In the genomic region with DNA sequence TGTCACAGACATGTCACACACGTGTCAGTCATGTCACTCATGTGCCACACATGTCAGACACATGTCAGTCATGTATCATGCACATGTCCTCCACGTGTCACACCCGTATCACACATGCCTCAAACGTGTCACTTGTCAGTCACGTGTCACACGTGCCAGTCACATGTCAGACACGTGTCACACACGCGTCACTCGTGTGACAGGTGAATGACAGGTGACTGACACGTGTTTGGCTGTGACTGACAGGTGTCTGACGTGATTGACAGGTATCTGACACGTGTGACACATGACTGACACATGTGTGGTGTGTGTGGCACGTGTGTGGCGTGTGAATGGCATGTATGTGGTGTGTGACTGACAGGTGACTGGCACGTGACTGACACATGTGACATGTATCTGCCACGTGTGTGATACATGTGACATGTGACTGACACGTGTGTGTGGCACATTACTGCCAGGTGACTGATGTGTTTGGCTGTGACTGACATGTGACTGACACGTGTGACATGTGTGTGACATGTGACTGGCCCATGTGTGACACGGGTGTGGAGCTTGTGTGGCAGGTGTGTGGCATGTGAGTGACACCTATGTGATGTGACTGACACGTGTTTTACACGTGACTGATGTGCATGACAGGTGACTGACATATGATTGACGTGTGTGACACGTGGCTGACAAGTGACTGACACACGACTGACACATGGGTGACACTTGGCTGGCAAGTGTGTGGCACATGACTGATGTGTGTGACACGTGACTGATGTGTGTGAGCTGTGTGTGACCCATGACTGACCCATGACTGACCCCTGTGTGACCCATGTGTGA, we compare ENCODE assay signal across 2 cellular contexts.
A peak's percentile ranks its signal among the peaks of the same experiment; 100 is the strongest.
TF ChIP-seq lines count a peak whose summit lies in the region.

No MANE protein-coding gene starts in this region.

TF ChIP-seq in HEK293, 187 proteins besides CTCF, POLR2A, EP300 and RAD21:
- TF ChIP-seq ZNF623 (tag by site-specific recombination; IDR thresholded peaks at IDR 0.05): no peak
- TF ChIP-seq GFI1B (tag by site-specific recombination; IDR thresholded peaks at IDR 0.05): no peak
- TF ChIP-seq, protein P1, sequence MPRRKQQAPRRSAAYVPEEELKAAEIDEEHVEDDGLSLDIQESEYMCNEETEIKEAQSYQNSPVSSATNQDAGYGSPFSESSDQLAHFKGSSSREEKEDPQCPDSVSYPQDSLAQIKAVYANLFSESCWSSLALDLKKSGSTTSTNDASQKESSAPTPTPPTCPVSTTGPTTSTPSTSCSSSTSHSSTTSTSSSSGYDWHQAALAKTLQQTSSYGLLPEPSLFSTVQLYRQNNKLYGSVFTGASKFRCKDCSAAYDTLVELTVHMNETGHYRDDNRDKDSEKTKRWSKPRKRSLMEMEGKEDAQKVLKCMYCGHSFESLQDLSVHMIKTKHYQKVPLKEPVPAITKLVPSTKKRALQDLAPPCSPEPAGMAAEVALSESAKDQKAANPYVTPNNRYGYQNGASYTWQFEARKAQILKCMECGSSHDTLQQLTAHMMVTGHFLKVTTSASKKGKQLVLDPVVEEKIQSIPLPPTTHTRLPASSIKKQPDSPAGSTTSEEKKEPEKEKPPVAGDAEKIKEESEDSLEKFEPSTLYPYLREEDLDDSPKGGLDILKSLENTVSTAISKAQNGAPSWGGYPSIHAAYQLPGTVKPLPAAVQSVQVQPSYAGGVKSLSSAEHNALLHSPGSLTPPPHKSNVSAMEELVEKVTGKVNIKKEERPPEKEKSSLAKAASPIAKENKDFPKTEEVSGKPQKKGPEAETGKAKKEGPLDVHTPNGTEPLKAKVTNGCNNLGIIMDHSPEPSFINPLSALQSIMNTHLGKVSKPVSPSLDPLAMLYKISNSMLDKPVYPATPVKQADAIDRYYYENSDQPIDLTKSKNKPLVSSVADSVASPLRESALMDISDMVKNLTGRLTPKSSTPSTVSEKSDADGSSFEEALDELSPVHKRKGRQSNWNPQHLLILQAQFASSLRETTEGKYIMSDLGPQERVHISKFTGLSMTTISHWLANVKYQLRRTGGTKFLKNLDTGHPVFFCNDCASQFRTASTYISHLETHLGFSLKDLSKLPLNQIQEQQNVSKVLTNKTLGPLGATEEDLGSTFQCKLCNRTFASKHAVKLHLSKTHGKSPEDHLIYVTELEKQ (tag by site-specific recombination; IDR thresholded peaks at IDR 0.05; ENCODE audit: borderline replicate concordance): peak; percentile 28; the same call in 1 of the 2 replicates
- 0 out of 2 replicates have a peak, but pooled peaks have one; percentile 12 for TF ChIP-seq ZNF423 (tag by site-specific recombination; IDR thresholded peaks at IDR 0.05)
- no peak for TF ChIP-seq EGR2 (tag by site-specific recombination; IDR thresholded peaks at IDR 0.05; ENCODE audit: low read depth)
- TF ChIP-seq, protein P2, sequence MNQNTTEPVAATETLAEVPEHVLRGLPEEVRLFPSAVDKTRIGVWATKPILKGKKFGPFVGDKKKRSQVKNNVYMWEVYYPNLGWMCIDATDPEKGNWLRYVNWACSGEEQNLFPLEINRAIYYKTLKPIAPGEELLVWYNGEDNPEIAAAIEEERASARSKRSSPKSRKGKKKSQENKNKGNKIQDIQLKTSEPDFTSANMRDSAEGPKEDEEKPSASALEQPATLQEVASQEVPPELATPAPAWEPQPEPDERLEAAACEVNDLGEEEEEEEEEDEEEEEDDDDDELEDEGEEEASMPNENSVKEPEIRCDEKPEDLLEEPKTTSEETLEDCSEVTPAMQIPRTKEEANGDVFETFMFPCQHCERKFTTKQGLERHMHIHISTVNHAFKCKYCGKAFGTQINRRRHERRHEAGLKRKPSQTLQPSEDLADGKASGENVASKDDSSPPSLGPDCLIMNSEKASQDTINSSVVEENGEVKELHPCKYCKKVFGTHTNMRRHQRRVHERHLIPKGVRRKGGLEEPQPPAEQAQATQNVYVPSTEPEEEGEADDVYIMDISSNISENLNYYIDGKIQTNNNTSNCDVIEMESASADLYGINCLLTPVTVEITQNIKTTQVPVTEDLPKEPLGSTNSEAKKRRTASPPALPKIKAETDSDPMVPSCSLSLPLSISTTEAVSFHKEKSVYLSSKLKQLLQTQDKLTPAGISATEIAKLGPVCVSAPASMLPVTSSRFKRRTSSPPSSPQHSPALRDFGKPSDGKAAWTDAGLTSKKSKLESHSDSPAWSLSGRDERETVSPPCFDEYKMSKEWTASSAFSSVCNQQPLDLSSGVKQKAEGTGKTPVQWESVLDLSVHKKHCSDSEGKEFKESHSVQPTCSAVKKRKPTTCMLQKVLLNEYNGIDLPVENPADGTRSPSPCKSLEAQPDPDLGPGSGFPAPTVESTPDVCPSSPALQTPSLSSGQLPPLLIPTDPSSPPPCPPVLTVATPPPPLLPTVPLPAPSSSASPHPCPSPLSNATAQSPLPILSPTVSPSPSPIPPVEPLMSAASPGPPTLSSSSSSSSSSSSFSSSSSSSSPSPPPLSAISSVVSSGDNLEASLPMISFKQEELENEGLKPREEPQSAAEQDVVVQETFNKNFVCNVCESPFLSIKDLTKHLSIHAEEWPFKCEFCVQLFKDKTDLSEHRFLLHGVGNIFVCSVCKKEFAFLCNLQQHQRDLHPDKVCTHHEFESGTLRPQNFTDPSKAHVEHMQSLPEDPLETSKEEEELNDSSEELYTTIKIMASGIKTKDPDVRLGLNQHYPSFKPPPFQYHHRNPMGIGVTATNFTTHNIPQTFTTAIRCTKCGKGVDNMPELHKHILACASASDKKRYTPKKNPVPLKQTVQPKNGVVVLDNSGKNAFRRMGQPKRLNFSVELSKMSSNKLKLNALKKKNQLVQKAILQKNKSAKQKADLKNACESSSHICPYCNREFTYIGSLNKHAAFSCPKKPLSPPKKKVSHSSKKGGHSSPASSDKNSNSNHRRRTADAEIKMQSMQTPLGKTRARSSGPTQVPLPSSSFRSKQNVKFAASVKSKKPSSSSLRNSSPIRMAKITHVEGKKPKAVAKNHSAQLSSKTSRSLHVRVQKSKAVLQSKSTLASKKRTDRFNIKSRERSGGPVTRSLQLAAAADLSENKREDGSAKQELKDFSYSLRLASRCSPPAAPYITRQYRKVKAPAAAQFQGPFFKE (tag by site-specific recombination; IDR thresholded peaks at IDR 0.05; ENCODE audit: borderline replicate concordance): 0 out of 2 replicates have a peak, but pooled peaks have one; percentile 27

TF ChIP-seq in K562, 482 proteins besides CTCF, POLR2A, EP300 and RAD21:
- TF ChIP-seq ZNF121 (CRISPR knock-in tag; conservative IDR thresholded peaks at IDR 0.05) (0 out of 2 replicates have a peak, but pooled peaks have one; percentile 18), SIX5 (IDR thresholded peaks at IDR 0.05; ENCODE audit: borderline replicate concordance in 1 of 2, insufficient read depth in 1 of 2, low read depth in 1 of 2, low read length in 2 of 2) (no peak), TRIM24 (IDR thresholded peaks at IDR 0.05) (0 out of 4 replicates have a peak, but pooled peaks of 1 of the 2 experiments have one; percentile 18), PML (IDR thresholded peaks at IDR 0.05; ENCODE audit: low read length) (no peak), NEUROD1 (IDR thresholded peaks at IDR 0.05; ENCODE audit: borderline replicate concordance, low read depth, low read length, partially characterized antibody) (no peak), XRCC4 (IDR thresholded peaks at IDR 0.05; ENCODE audit: extremely low read depth, insufficient read depth, insufficient read length) (no peak), FUS (optimal IDR thresholded peaks at IDR 0.05; ENCODE audit: low read depth, low read length) (no peak), CBX3 (IDR thresholded peaks at IDR 0.05; ENCODE audit: borderline replicate concordance in 1 of 2, low read length in 2 of 2) (0 out of 3 replicates have a peak, but pooled peaks of 1 of the 2 experiments have one; percentile 38), BHLHE40 (IDR thresholded peaks at IDR 0.05; ENCODE audit: low read length) (peak; percentile 68), DPF2 (IDR thresholded peaks at IDR 0.05) (no peak), ZNF830 (CRISPR knock-in tag; IDR thresholded peaks at IDR 0.05) (no peak), MAFG (tag; conservative IDR thresholded peaks at IDR 0.05) (no peak), MEIS2 (IDR thresholded peaks at IDR 0.05; ENCODE audit: partially characterized antibody) (peak; percentile 78)
- TF ChIP-seq, protein P3, sequence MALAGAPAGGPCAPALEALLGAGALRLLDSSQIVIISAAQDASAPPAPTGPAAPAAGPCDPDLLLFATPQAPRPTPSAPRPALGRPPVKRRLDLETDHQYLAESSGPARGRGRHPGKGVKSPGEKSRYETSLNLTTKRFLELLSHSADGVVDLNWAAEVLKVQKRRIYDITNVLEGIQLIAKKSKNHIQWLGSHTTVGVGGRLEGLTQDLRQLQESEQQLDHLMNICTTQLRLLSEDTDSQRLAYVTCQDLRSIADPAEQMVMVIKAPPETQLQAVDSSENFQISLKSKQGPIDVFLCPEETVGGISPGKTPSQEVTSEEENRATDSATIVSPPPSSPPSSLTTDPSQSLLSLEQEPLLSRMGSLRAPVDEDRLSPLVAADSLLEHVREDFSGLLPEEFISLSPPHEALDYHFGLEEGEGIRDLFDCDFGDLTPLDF (CRISPR knock-in tag; IDR thresholded peaks at IDR 0.05): no peak
- TF ChIP-seq, protein P4, sequence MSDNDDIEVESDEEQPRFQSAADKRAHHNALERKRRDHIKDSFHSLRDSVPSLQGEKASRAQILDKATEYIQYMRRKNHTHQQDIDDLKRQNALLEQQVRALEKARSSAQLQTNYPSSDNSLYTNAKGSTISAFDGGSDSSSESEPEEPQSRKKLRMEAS (CRISPR knock-in tag; IDR thresholded peaks at IDR 0.05): peak; percentile 89
- TF ChIP-seq, protein P5, sequence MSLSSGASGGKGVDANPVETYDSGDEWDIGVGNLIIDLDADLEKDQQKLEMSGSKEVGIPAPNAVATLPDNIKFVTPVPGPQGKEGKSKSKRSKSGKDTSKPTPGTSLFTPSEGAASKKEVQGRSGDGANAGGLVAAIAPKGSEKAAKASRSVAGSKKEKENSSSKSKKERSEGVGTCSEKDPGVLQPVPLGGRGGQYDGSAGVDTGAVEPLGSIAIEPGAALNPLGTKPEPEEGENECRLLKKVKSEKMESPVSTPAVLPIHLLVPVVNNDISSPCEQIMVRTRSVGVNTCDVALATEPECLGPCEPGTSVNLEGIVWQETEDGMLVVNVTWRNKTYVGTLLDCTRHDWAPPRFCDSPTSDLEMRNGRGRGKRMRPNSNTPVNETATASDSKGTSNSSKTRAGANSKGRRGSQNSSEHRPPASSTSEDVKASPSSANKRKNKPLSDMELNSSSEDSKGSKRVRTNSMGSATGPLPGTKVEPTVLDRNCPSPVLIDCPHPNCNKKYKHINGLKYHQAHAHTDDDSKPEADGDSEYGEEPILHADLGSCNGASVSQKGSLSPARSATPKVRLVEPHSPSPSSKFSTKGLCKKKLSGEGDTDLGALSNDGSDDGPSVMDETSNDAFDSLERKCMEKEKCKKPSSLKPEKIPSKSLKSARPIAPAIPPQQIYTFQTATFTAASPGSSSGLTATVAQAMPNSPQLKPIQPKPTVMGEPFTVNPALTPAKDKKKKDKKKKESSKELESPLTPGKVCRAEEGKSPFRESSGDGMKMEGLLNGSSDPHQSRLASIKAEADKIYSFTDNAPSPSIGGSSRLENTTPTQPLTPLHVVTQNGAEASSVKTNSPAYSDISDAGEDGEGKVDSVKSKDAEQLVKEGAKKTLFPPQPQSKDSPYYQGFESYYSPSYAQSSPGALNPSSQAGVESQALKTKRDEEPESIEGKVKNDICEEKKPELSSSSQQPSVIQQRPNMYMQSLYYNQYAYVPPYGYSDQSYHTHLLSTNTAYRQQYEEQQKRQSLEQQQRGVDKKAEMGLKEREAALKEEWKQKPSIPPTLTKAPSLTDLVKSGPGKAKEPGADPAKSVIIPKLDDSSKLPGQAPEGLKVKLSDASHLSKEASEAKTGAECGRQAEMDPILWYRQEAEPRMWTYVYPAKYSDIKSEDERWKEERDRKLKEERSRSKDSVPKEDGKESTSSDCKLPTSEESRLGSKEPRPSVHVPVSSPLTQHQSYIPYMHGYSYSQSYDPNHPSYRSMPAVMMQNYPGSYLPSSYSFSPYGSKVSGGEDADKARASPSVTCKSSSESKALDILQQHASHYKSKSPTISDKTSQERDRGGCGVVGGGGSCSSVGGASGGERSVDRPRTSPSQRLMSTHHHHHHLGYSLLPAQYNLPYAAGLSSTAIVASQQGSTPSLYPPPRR (CRISPR knock-in tag; IDR thresholded peaks at IDR 0.05; ENCODE audit: borderline replicate concordance): no peak
- TF ChIP-seq, protein P6, sequence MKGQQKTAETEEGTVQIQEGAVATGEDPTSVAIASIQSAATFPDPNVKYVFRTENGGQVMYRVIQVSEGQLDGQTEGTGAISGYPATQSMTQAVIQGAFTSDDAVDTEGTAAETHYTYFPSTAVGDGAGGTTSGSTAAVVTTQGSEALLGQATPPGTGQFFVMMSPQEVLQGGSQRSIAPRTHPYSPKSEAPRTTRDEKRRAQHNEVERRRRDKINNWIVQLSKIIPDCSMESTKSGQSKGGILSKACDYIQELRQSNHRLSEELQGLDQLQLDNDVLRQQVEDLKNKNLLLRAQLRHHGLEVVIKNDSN (CRISPR knock-in tag; IDR thresholded peaks at IDR 0.05): peak; percentile 72
- TF ChIP-seq, protein P7, sequence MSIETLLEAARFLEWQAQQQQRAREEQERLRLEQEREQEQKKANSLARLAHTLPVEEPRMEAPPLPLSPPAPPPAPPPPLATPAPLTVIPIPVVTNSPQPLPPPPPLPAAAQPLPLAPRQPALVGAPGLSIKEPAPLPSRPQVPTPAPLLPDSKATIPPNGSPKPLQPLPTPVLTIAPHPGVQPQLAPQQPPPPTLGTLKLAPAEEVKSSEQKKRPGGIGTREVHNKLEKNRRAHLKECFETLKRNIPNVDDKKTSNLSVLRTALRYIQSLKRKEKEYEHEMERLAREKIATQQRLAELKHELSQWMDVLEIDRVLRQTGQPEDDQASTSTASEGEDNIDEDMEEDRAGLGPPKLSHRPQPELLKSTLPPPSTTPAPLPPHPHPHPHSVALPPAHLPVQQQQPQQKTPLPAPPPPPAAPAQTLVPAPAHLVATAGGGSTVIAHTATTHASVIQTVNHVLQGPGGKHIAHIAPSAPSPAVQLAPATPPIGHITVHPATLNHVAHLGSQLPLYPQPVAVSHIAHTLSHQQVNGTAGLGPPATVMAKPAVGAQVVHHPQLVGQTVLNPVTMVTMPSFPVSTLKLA (conservative IDR thresholded peaks at IDR 0.05): peak; percentile 32 to 35; a peak in 1 of 4 replicates
- TF ChIP-seq, protein P8, sequence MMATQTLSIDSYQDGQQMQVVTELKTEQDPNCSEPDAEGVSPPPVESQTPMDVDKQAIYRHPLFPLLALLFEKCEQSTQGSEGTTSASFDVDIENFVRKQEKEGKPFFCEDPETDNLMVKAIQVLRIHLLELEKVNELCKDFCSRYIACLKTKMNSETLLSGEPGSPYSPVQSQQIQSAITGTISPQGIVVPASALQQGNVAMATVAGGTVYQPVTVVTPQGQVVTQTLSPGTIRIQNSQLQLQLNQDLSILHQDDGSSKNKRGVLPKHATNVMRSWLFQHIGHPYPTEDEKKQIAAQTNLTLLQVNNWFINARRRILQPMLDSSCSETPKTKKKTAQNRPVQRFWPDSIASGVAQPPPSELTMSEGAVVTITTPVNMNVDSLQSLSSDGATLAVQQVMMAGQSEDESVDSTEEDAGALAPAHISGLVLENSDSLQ (IDR thresholded peaks at IDR 0.05): peak; percentile 89
